25 cellular contexts compared by ENCODE assay signal in genomic region chr4:185339941-185340340, GRCh38. TPM values are rescaled to one million over a fixed set of nuclear protein-coding genes. Genes with fewer than 3 reads are reported as not detected.
DNase-seq lines count a peak whose midpoint lies in the region; ATAC-seq and TF ChIP-seq lines count a peak whose summit lies in the region.
"Had no signal": no experiment of that assay in that cellular context is flagged by ENCODE, and none has a peak within 500 bp of the region (broad histone marks: within the 10 kb centered on the region; RNA-seq: fewer than 3 reads in every experiment).

No MANE protein-coding gene starts in this region.

- TF ChIP-seq CTCF in GM12865 (IDR thresholded peaks at IDR 0.05; ENCODE audit: insufficient read depth, low read depth, low read length, missing control alignments) (no peak), MM.1S (IDR thresholded peaks at IDR 0.05; ENCODE audit: low read length) (no peak), nephron progenitor cell (IDR thresholded peaks at IDR 0.05) (no peak)

- peaks cover 61% of the 10 kb centered on the region for H3K36me3 Mint-ChIP-seq in nephron progenitor cell (ENCODE audit: low read depth)
- peaks cover 39% of the 10 kb centered on the region for H3K36me3 Mint-ChIP-seq in activated CD4-positive, alpha-beta memory T cell treated with anti-CD3 and anti-CD28 coated beads, Interleukin-2, amount 10 ng/mL, durations not matched to agents 7 days and 5 days (ENCODE audit: low read depth)

- no peak overlapping the region for H3K4me3 Mint-ChIP-seq in nephron progenitor cell
- H3K4me3 Mint-ChIP-seq in activated CD4-positive, alpha-beta memory T cell treated with anti-CD3 and anti-CD28 coated beads, Interleukin-2, amount 10 ng/mL, durations not matched to agents 7 days and 5 days, result no peak overlapping the region
- H3K4me3 Mint-ChIP-seq: CD4-positive, CD25-positive, alpha-beta regulatory T cell; endodermal cell; nephron had no signal

- H3K9me2 ChIP-seq in MM.1S (replicated peaks; ENCODE audit: insufficient read depth, low read length), result no peaks in the 10 kb centered on the region

- intact Hi-C loops in sciatic nerve (cut with DNase I), result no loop called here

- POLR2A ChIA-PET in activated CD4-positive, alpha-beta memory T cell treated with anti-CD3 and anti-CD28 coated beads, Interleukin-2, amount 10 ng/mL, durations not matched to agents 7 days and 5 days (lab: Charles Lee), result no interaction called here

- peak overlapping the region; percentile 57; the same call in 1 of the 2 replicates for H3K4me2 ChIP-seq in MM.1S (ENCODE audit: low read depth, low read length)

- H3K27me3 ChIP-seq in MM.1S (replicated peaks; ENCODE audit: insufficient read depth, low read length), result no peaks in the 10 kb centered on the region
- H3K27me3 ChIP-seq: gastroesophageal sphincter, sigmoid colon had no signal

- peak; percentile 36 for ATAC-seq in GM21526 (IDR thresholded peaks at IDR 0.05; ENCODE audit: low FRiP score, unreplicated experiment)
- ATAC-seq in sciatic nerve, result no peak
- ATAC-seq: gastroesophageal sphincter, left ventricle myocardium superior had no signal

- peaks cover 14% of the 10 kb centered on the region for H3K4me1 Mint-ChIP-seq in nephron progenitor cell
- H3K4me1 Mint-ChIP-seq in activated CD4-positive, alpha-beta memory T cell treated with anti-CD3 and anti-CD28 coated beads, Interleukin-2, amount 10 ng/mL, durations not matched to agents 7 days and 5 days, result peaks cover 54% of the 10 kb centered on the region
- H3K4me1 Mint-ChIP-seq: endodermal cell had no signal

- H3K27me3 Mint-ChIP-seq in nephron progenitor cell (ENCODE audit: low read depth, poor library complexity), result peaks cover 4% of the 10 kb centered on the region
- H3K27me3 Mint-ChIP-seq in activated CD4-positive, alpha-beta memory T cell treated with anti-CD3 and anti-CD28 coated beads, Interleukin-2, amount 10 ng/mL, durations not matched to agents 7 days and 5 days, result no peaks in the 10 kb centered on the region
- H3K27me3 Mint-ChIP-seq: CD4-positive, CD25-positive, alpha-beta regulatory T cell had no signal

- no peaks in the 10 kb centered on the region for H4K20me1 ChIP-seq in MM.1S (ENCODE audit: insufficient read depth, low read length)

- H3K36me3 ChIP-seq in MM.1S (replicated peaks; ENCODE audit: insufficient read depth, low read length), result peaks cover 10% of the 10 kb centered on the region; the same call in 1 of the 2 replicates

- H3K27ac Mint-ChIP-seq in nephron progenitor cell, result peak overlapping the region; percentile 68
- H3K27ac Mint-ChIP-seq in activated CD4-positive, alpha-beta memory T cell treated with anti-CD3 and anti-CD28 coated beads, Interleukin-2, amount 10 ng/mL, durations not matched to agents 7 days and 5 days, result no peak overlapping the region
- H3K27ac Mint-ChIP-seq: endodermal cell had no signal

- peaks cover 24% of the 10 kb centered on the region for H3K9me3 Mint-ChIP-seq in nephron progenitor cell
- peaks cover 2% of the 10 kb centered on the region for H3K9me3 Mint-ChIP-seq in activated CD4-positive, alpha-beta memory T cell treated with anti-CD3 and anti-CD28 coated beads, Interleukin-2, amount 10 ng/mL, durations not matched to agents 7 days and 5 days

- H3K9ac ChIP-seq in MM.1S (ENCODE audit: low read length), result no peak overlapping the region

- no peak overlapping the region for H3K4me3 ChIP-seq in GM12865 (ENCODE audit: low read depth, low read length)
- no peak overlapping the region for H3K4me3 ChIP-seq in MM.1S (ENCODE audit: low read length)
- H3K4me3 ChIP-seq: coronary artery, gastroesophageal sphincter, sigmoid colon had no signal

- peaks cover 72% of the 10 kb centered on the region for H3K4me1 ChIP-seq in MM.1S (ENCODE audit: low read length)
- H3K4me1 ChIP-seq: gastroesophageal sphincter had no signal

- CTCF ChIA-PET in activated CD4-positive, alpha-beta memory T cell treated with anti-CD3 and anti-CD28 coated beads, Interleukin-2, amount 10 ng/mL, durations not matched to agents 7 days and 5 days (lab: Charles Lee), result no interaction called here

- H3K9me3 ChIP-seq in MM.1S (replicated peaks; ENCODE audit: insufficient read depth, low read length), result no peaks in the 10 kb centered on the region
- H3K9me3 ChIP-seq: gastroesophageal sphincter, sigmoid colon had no signal

- peaks cover 38% of the 10 kb centered on the region for H3F3A ChIP-seq in MM.1S (ENCODE audit: insufficient read depth, low read length)

- no peak overlapping the region for H2AFZ ChIP-seq in MM.1S (ENCODE audit: low read length)

- DNase-seq in GM12865 (ENCODE audit: low read depth), result peak; percentile 68
- DNase-seq in MM.1S, result no peak
- DNase-seq in nephron progenitor cell, result no peak
- no peak for DNase-seq in activated CD4-positive, alpha-beta memory T cell treated with anti-CD3 and anti-CD28 coated beads, Interleukin-2, amount 10 ng/mL, durations not matched to agents 7 days and 5 days
- DNase-seq in sciatic nerve (ENCODE audit: low spot score), result no peak
- DNase-seq in COLO668 (lab: John Stamatoyannopoulos, UW; ENCODE audit: unreplicated experiment), result no peak
- DNase-seq: activated CD4-positive, alpha-beta T cell treated with anti-CD3 and anti-CD28 coated beads, Interleukin-2, amount 50 U/mL, for 4 hours; activated CD8-positive, alpha-beta memory T cell treated with anti-CD3 and anti-CD28 coated beads, Interleukin-2, amount 50 U/mL, for 48 hours; activated effector memory CD4-positive, alpha-beta T cell treated with anti-CD3 and anti-CD28 coated beads, Interleukin-2, amount 50 U/mL, for 16 hours; DMS53; endodermal cell; hypothalamus; left ventricle myocardium superior; NCI-H1417 treated with DMSO at 0.1 percent for 48 hours; NCI-H510A treated with DMSO at 0.1 percent for 48 hours; RPMI8226; sigmoid colon; stimulated activated CD8-positive, alpha-beta memory T cell treated with anti-CD3 and anti-CD28 coated beads, Interleukin-4, amount 100 ng/mL, for 48 hours; substantia nigra; T-helper 2 cell had no signal

- H3K79me2 ChIP-seq in MM.1S (ENCODE audit: low read length), result peaks cover 40% of the 10 kb centered on the region

- peak overlapping the region; percentile 91 for H3K27ac ChIP-seq in MM.1S (ENCODE audit: low read length)
- H3K27ac ChIP-seq: coronary artery, gastroesophageal sphincter, sigmoid colon had no signal

RNA-seq across cellular contexts. Expression of gene LRP2BP, which starts 55.8 kb away (rescaled TPM):
- 1 to 10 TPM; 1.1 to 1.2 TPM for total RNA-seq in activated CD4-positive, alpha-beta memory T cell treated with anti-CD3 and anti-CD28 coated beads, Interleukin-2, amount 10 ng/mL, durations not matched to agents 7 days and 5 days
- total RNA-seq in sciatic nerve, result 4.9 TPM

RNA-seq across cellular contexts. Expression of gene ANKRD37, which starts 56.7 kb away (rescaled TPM):
- total RNA-seq in activated CD4-positive, alpha-beta memory T cell treated with anti-CD3 and anti-CD28 coated beads, Interleukin-2, amount 10 ng/mL, durations not matched to agents 7 days and 5 days, result 10 to 100 TPM; 16.0 to 16.1 TPM
- total RNA-seq in sciatic nerve, result 25.1 TPM
